In genomic region chr3:154775821-154776548, GRCh38 we compare ENCODE assay signal across 1 cellular context.
TF ChIP-seq lines count a peak whose summit lies in the region.

No MANE protein-coding gene starts in this region.

TF ChIP-seq in WTC11, 78 proteins besides CTCF, POLR2A, EP300 and RAD21 (continued from another document):
- TF ChIP-seq ARID4B (CRISPR knock-in tag; IDR thresholded peaks at IDR 0.05; ENCODE audit: borderline replicate concordance) (no peak), SMAD4 (CRISPR knock-in tag; IDR thresholded peaks at IDR 0.05) (no peak), EMX1 (CRISPR knock-in tag; IDR thresholded peaks at IDR 0.05) (no peak), JUN (CRISPR knock-in tag; IDR thresholded peaks at IDR 0.05) (no peak), GTF2I (CRISPR knock-in tag; conservative IDR thresholded peaks at IDR 0.05) (no peak), ZNF425 (CRISPR knock-in tag; conservative IDR thresholded peaks at IDR 0.05) (no peak), ATF6 (CRISPR knock-in tag; IDR thresholded peaks at IDR 0.05) (no peak), RELA (CRISPR knock-in tag; IDR thresholded peaks at IDR 0.05; ENCODE audit: borderline replicate concordance) (no peak), ZNF396 (CRISPR knock-in tag; IDR thresholded peaks at IDR 0.05; ENCODE audit: borderline replicate concordance) (no peak), NFYB (CRISPR knock-in tag; conservative IDR thresholded peaks at IDR 0.05; ENCODE audit: low read depth) (no peak), OVOL2 (CRISPR knock-in tag; IDR thresholded peaks at IDR 0.05; ENCODE audit: borderline replicate concordance) (no peak)
